ENCODE assay signal across 10 cellular contexts in the genomic region with DNA sequence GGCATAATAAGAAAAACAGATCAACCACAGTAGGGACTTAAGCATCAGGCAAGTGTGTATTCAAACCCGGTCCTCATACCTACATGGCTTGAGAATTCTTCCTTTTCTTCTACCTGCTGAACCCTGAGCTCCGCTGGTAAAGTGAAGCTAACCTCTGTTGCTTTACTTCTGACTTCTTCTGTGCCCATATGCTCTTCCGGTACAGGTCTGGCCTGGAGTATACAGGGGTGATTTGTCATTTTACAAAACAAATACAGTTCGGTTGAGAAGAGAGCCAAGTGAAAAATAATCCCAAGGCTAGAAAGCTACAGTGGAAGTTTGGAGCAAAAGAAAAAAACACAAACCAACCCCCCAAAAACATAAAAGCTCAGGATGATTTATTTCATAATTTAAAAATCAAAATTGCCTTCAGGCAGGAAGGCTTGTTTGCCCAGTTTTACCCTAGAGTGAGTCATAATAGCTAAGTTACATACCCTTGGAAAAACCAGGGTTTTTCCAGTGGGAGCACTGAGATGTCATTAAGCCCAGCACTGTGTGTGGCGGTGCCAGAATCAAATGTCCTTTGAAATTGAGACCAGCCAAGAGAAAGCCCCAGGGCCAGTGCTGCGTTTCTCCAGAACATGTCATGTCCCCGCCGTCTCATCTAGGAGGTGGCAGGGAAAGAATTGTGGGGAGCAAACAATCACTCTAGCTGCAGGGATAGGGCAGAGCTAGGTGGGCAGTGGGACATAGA.
"Had no signal": no experiment of that assay in that cellular context is flagged by ENCODE, and none has a peak within 500 bp of the region (broad histone marks: within the 10 kb centered on the region; RNA-seq: fewer than 3 reads in every experiment).

No MANE protein-coding gene starts in this region.

- H3K4me1 ChIP-seq: adrenal gland had no signal

- FAIRE-seq: endothelial cell of umbilical vein had no signal

- H3K27me3 ChIP-seq: adrenal gland had no signal

- H3K4me3 ChIP-seq: adrenal gland had no signal

- H3K36me3 ChIP-seq: adrenal gland had no signal

- H3K27ac ChIP-seq: adrenal gland had no signal

- ATAC-seq: activated T-helper 17 cell treated with anti-CD3 and anti-CD28 coated beads, Interleukin-2, amount 50 U/mL, for 72 hours; left colon had no signal

- H3K9me3 ChIP-seq: adrenal gland had no signal

- DNase-seq: activated CD4-positive, alpha-beta T cell treated with anti-CD3 and anti-CD28 coated beads for 4 hours; activated CD8-positive, alpha-beta memory T cell treated with anti-CD3 and anti-CD28 coated beads for 24 hours; activated naive CD4-positive, alpha-beta T cell treated with anti-CD3 and anti-CD28 coated beads, Interleukin-2, amount 50 U/mL, for 16 hours; adrenal gland; hippocampal formation; left colon; stimulated activated CD4-positive, alpha-beta T cell treated with anti-CD3 and anti-CD28 coated beads, Interleukin-15, amount 100 ng/mL, for 24 hours; stimulated activated CD4-positive, alpha-beta T cell treated with anti-CD3 and anti-CD28 coated beads, Interleukin-4, amount 100 ng/mL, for 24 hours had no signal
